Comparison of ENCODE assay signal across 8 cellular contexts in genomic region chr14:73458219-73458976, GRCh38. TPM values are rescaled to one million over a fixed set of nuclear protein-coding genes. Genes with fewer than 3 reads are reported as not detected.
DNase-seq lines count a peak whose midpoint lies in the region; ATAC-seq, FAIRE-seq and TF ChIP-seq lines count a peak whose summit lies in the region.

TSS of gene NUMB (minus strand) at chr14:73458546. CDS start at chr14:73355751, 102,795 bp downstream.

- H3K4me1 ChIP-seq in BE2C, result peaks cover 10% of the 10 kb centered on the region

- peak within 1 kb of the TSS; percentile 80 for H3K27ac ChIP-seq in cingulate gyrus (ENCODE audit: low read depth, low read length)

- H3K27me3 ChIP-seq in BE2C, result no peaks in the 10 kb centered on the region

- no peaks in the 10 kb centered on the region for H3K9me3 ChIP-seq in BE2C

- TF ChIP-seq CTCF in BE2C (IDR thresholded peaks at IDR 0.05; ENCODE audit: low read depth, low read length), result no peak

- no peaks in the 10 kb centered on the region for H3K36me3 ChIP-seq in BE2C

- peak; percentile 98 for DNase-seq in BE2C
- peak; percentile 80 for DNase-seq in GM19239 (ENCODE audit: insufficient read length, low spot score)
- peak; percentile 100 for DNase-seq in NCI-H524 treated with DMSO at 0.1 percent for 48 hours (lab: John Stamatoyannopoulos, UW)
- DNase-seq in activated CD4-positive, alpha-beta T cell treated with anti-CD3 and anti-CD28 coated beads for 4 hours, result peak; percentile 97 to 98
- DNase-seq in kidney glomerular epithelial cell (lab: John Stamatoyannopoulos, UW), result peak; percentile 99
- peak; percentile 80 to 91 for DNase-seq in stimulated activated CD4-positive, alpha-beta T cell treated with anti-CD3 and anti-CD28 coated beads, Interleukin-1b, Interleukin-23, amount 100 ng/mL, for 1 hour (ENCODE audit: low read depth in 2 of 2)

- peak within 1 kb of the TSS; percentile 93 for H3K4me3 ChIP-seq in BE2C (ENCODE audit: low read depth, low read length)

- peak; percentile 99 for FAIRE-seq in GM19239 (lab: Jason Lieb, UNC)

- ATAC-seq in HG03457 (IDR thresholded peaks at IDR 0.05; ENCODE audit: unreplicated experiment), result peak; percentile 84

RNA-seq across cellular contexts. Expression of gene NUMB, which starts in this region (rescaled TPM):
- polyA plus RNA-seq in BE2C (2012; ENCODE audit: insufficient read depth, insufficient read length, low read depth), result 66.6 TPM

Comparison
In these comparisons a context has a peak if more than half of its experiments do, and no peak if none do; other contexts are left out.
1. Peak in every context shown above with its lines: DNase-seq, ATAC-seq, H3K4me3 ChIP-seq and H3K27ac ChIP-seq.